In the genomic region with DNA sequence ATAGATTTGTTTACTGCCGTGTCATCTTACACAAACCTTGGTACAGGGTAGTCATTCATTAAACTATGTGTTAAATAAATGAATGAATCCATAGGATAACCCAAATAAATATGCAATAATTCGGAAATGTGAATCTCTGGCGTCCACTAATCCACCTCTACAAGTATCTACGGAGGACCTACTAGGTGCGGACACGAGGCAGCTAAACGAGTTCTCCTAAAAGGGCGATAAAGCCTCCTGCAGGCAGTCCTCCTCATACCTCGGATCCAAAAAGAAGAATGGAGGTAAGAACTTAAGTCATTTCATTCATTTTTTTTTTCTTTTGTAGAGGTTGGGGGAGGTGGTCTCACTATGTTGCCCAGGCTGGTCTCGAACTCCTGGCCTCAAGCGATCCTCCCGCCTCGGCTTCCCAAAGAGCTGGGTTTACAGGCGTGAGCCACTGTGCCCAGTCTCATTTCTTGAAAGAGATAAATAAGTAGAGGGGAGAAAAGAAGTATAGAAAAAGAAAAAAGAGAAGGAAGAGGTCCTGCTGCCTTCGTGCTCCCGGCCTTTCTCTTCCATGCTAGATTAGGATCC, we compare ENCODE assay signal across 8 cellular contexts. TPM values are rescaled to one million over a fixed set of nuclear protein-coding genes. Genes with fewer than 3 reads are reported as not detected.
DNase-seq lines count a peak whose midpoint lies in the region; FAIRE-seq and TF ChIP-seq lines count a peak whose summit lies in the region.

No MANE protein-coding gene starts in this region.

- H3K9me3 ChIP-seq in keratinocyte (ENCODE audit: control insufficient read depth, low read depth, low read length) (no peaks in the 10 kb centered on the region), thyroid gland (no peaks in the 10 kb centered on the region)

- TF ChIP-seq CTCF in keratinocyte (optimal IDR thresholded peaks at IDR 0.05 in 1 of 3, IDR thresholded peaks at IDR 0.05 in 1 of 3, conservative IDR thresholded peaks at IDR 0.05 in 1 of 3; ENCODE audit: extremely low read depth in 1 of 3, insufficient read depth in 2 of 3, low read length in 3 of 3) (no peak), thyroid gland (IDR thresholded peaks at IDR 0.05) (no peak)

- peak overlapping the region; percentile 94 for H3K4me3 Mint-ChIP-seq in activated CD4-positive, alpha-beta T cell treated with anti-CD3 and anti-CD28 coated beads, Interleukin-2, amount 10 ng/mL, durations not matched to agents 7 days and 5 days
- H3K4me3 Mint-ChIP-seq in activated naive CD8-positive, alpha-beta T cell, result peak overlapping the region; percentile 99

- no peaks in the 10 kb centered on the region for H3K27me3 Mint-ChIP-seq in activated CD4-positive, alpha-beta T cell treated with anti-CD3 and anti-CD28 coated beads, Interleukin-2, amount 10 ng/mL, durations not matched to agents 7 days and 5 days
- no peaks in the 10 kb centered on the region for H3K27me3 Mint-ChIP-seq in activated naive CD8-positive, alpha-beta T cell

- peaks cover 9% of the 10 kb centered on the region for H4K20me1 ChIP-seq in keratinocyte (ENCODE audit: control insufficient read depth, extremely low read depth, insufficient read depth, low read length)

- POLR2A ChIA-PET in activated CD4-positive, alpha-beta T cell treated with anti-CD3 and anti-CD28 coated beads, Interleukin-2, amount 10 ng/mL, durations not matched to agents 7 days and 5 days (lab: Charles Lee), result no interaction called here

- dilution Hi-C loops in keratinocyte (cut with MboI; ENCODE audit: extremely low pct_ligation_motif_present, low sequenced_read_pairs), result no loop called here

- CTCF ChIA-PET in activated CD4-positive, alpha-beta T cell treated with anti-CD3 and anti-CD28 coated beads, Interleukin-2, amount 10 ng/mL, durations not matched to agents 7 days and 5 days (lab: Charles Lee), result interaction anchor here (1.0 to 1.2 kb wide), 3 partner anchors 15 to 99 kb away, joined by 3 read pairs; no protein-coding TSS in a partner anchor

- peaks cover 36% of the 10 kb centered on the region for H3K36me3 Mint-ChIP-seq in activated CD4-positive, alpha-beta T cell treated with anti-CD3 and anti-CD28 coated beads, Interleukin-2, amount 10 ng/mL, durations not matched to agents 7 days and 5 days (ENCODE audit: low read depth)
- peaks cover 21% of the 10 kb centered on the region for H3K36me3 Mint-ChIP-seq in activated naive CD8-positive, alpha-beta T cell

- H3K27me3 ChIP-seq in keratinocyte (ENCODE audit: control insufficient read depth, extremely low read depth, insufficient read depth, low read length), result no peaks in the 10 kb centered on the region
- no peaks in the 10 kb centered on the region for H3K27me3 ChIP-seq in thyroid gland

- H3K79me2 ChIP-seq in keratinocyte (ENCODE audit: control insufficient read depth, insufficient read depth, low read length), result peaks cover 42% of the 10 kb centered on the region

- peak overlapping the region; percentile 99 for H3K9ac ChIP-seq in keratinocyte (ENCODE audit: control insufficient read depth, extremely low read depth, insufficient read depth, low read length)

- H3K27ac ChIP-seq in keratinocyte (ENCODE audit: control insufficient read depth, insufficient read depth, low read length) (peak overlapping the region; percentile 99), thyroid gland (peak overlapping the region; percentile 74 to 96 (median 91))

- peak overlapping the region; percentile 96 for H3K27ac Mint-ChIP-seq in activated CD4-positive, alpha-beta T cell treated with anti-CD3 and anti-CD28 coated beads, Interleukin-2, amount 10 ng/mL, durations not matched to agents 7 days and 5 days
- H3K27ac Mint-ChIP-seq in activated naive CD8-positive, alpha-beta T cell, result peak overlapping the region; percentile 100

- intact Hi-C loops in thyroid gland (cut with DNase I), result no loop called here

- peaks cover 22% of the 10 kb centered on the region for H3K4me1 ChIP-seq in keratinocyte (ENCODE audit: control insufficient read depth, extremely low read depth, insufficient read depth, low read length)
- peaks cover 6 to 27% of the 10 kb centered on the region in 2 donors for H3K4me1 ChIP-seq in thyroid gland

- H3K4me3 ChIP-seq in keratinocyte (ENCODE audit: control insufficient read depth in 2 of 3, extremely low read depth in 1 of 3, insufficient read depth in 2 of 3, low read depth in 1 of 3, low read length in 3 of 3), result peak overlapping the region; percentile 54 to 100 (median 68)
- peak overlapping the region; percentile 19 to 63 (median 19) for H3K4me3 ChIP-seq in thyroid gland (replicated peaks in 1 of 3)

- peaks cover 20 to 36% of the 10 kb centered on the region in 2 experiments for H3K36me3 ChIP-seq in keratinocyte (ENCODE audit: control insufficient read depth in 2 of 2, extremely low read depth in 1 of 2, insufficient read depth in 2 of 2, low read length in 2 of 2)
- H3K36me3 ChIP-seq in thyroid gland, result peaks cover 31 to 32% of the 10 kb centered on the region in 2 donors

- peak overlapping the region; percentile 45 for H2AFZ ChIP-seq in keratinocyte (ENCODE audit: control insufficient read depth, low read length)

- H3K4me1 Mint-ChIP-seq in activated CD4-positive, alpha-beta T cell treated with anti-CD3 and anti-CD28 coated beads, Interleukin-2, amount 10 ng/mL, durations not matched to agents 7 days and 5 days, result peaks cover 44% of the 10 kb centered on the region
- H3K4me1 Mint-ChIP-seq in activated naive CD8-positive, alpha-beta T cell (ENCODE audit: low read depth), result peaks cover 32% of the 10 kb centered on the region

- no peak for FAIRE-seq in keratinocyte (lab: Jason Lieb, UNC)

- WGBS in thyroid gland, 2 donors, result 18% methylated on average over 16 of the region's 16 CpGs

- DNase-seq in activated CD4-positive, alpha-beta T cell treated with anti-CD3 and anti-CD28 coated beads, Interleukin-2, amount 10 ng/mL, durations not matched to agents 7 days and 5 days, result no peak
- no peak for DNase-seq in activated CD4-positive, alpha-beta T cell treated with anti-CD3 and anti-CD28 coated beads, Interleukin-2, amount 50 U/mL, for 4 hours
- DNase-seq in keratinocyte (ENCODE audit: low read depth, low spot score) (no peak), thyroid gland (peak in 1 of 2 donors; percentile 9), OCI-M2 (lab: John Stamatoyannopoulos, UW; ENCODE audit: unreplicated experiment) (no peak)
- DNase-seq in stimulated activated CD4-positive, alpha-beta T cell treated with anti-CD3 and anti-CD28 coated beads, Interleukin-4, amount 100 ng/mL, for 4 hours, result no peak
- no peak for DNase-seq in activated CD4-positive, alpha-beta T cell treated with anti-CD3 and anti-CD28 coated beads, Interleukin-2, amount 50 U/mL, for 48 hours

- H3K9me3 Mint-ChIP-seq in activated CD4-positive, alpha-beta T cell treated with anti-CD3 and anti-CD28 coated beads, Interleukin-2, amount 10 ng/mL, durations not matched to agents 7 days and 5 days, result no peaks in the 10 kb centered on the region
- no peaks in the 10 kb centered on the region for H3K9me3 Mint-ChIP-seq in activated naive CD8-positive, alpha-beta T cell (ENCODE audit: low read depth)

- TF ChIP-seq POLR2A in thyroid gland (IDR thresholded peaks at IDR 0.05), result no peak

- H3K4me2 ChIP-seq in keratinocyte (ENCODE audit: control insufficient read depth, extremely low read depth, insufficient read depth, low read depth, low read length), result peak overlapping the region; percentile 96

- no peaks in the 10 kb centered on the region for H3K9me1 ChIP-seq in keratinocyte (ENCODE audit: control insufficient read depth, extremely low read depth, insufficient read depth, low read length)

RNA-seq across cellular contexts. Expression of gene RPL35A, which starts 0.7 kb away (rescaled TPM):
- total RNA-seq in activated CD4-positive, alpha-beta T cell treated with anti-CD3 and anti-CD28 coated beads, Interleukin-2, amount 10 ng/mL, durations not matched to agents 7 days and 5 days, result 100 to 1,000 TPM; 926 to 993 TPM
- 880 to 1,184 TPM (median 885 TPM) in 3 replicates for polyA plus RNA-seq in keratinocyte
- 705 TPM for polyA plus RNA-seq in keratinocyte (2011; ENCODE audit: low read depth)
- 1,211 and 1,546 TPM in 2 replicates for polyA plus RNA-seq in keratinocyte (2011; cell fraction: cytosol; rRNA removed)
- 299 and 363 TPM in 2 replicates for polyA plus RNA-seq in keratinocyte (2011; cell fraction: nucleus; rRNA removed)
- polyA plus RNA-seq in keratinocyte (2012; ENCODE audit: low replicate concordance), result 1,739 and 2,356 TPM in 2 replicates
- 17.2 to 245 TPM (median 157 TPM) in 3 replicates for polyA minus RNA-seq in keratinocyte
- polyA minus RNA-seq in keratinocyte (2011; cell fraction: cytosol; rRNA and poly(A)+ RNA removed), result 206 TPM
- polyA minus RNA-seq in keratinocyte (2011; cell fraction: nucleus; rRNA and poly(A)+ RNA removed), result 40.3 and 58.0 TPM in 2 replicates
- total RNA-seq in thyroid gland, result 1,000 to 10,000 TPM in 1 of 4 donors, 100 to 1,000 TPM in 3; 514 to 2,067 (median 704) TPM

RNA-seq across cellular contexts. Expression of gene LMLN, which starts 10.7 kb away (rescaled TPM):
- total RNA-seq in activated CD4-positive, alpha-beta T cell treated with anti-CD3 and anti-CD28 coated beads, Interleukin-2, amount 10 ng/mL, durations not matched to agents 7 days and 5 days, result 1 to 10 TPM; 2.7 to 3.1 TPM
- 5.0 to 5.5 TPM (median 5.2 TPM) in 3 replicates for polyA plus RNA-seq in keratinocyte
- 3.5 TPM for polyA plus RNA-seq in keratinocyte (2011; ENCODE audit: low read depth)
- polyA plus RNA-seq in keratinocyte (2011; cell fraction: cytosol; rRNA removed), result 1.8 and 2.7 TPM in 2 replicates
- 12.1 and 13.1 TPM in 2 replicates for polyA plus RNA-seq in keratinocyte (2011; cell fraction: nucleus; rRNA removed)
- 2.1 and 3.7 TPM in 2 replicates for polyA plus RNA-seq in keratinocyte (2012; ENCODE audit: low replicate concordance)
- 7.2 to 18.9 TPM (median 7.3 TPM) in 3 replicates for polyA minus RNA-seq in keratinocyte
- polyA minus RNA-seq in keratinocyte (2011; cell fraction: cytosol; rRNA and poly(A)+ RNA removed), result 4.6 TPM
- 12.2 and 17.6 TPM in 2 replicates for polyA minus RNA-seq in keratinocyte (2011; cell fraction: nucleus; rRNA and poly(A)+ RNA removed)
- 10 to 100 TPM in 3 of 4 donors, 1 to 10 TPM in 1; 9.8 to 12.5 (median 10.9) TPM for total RNA-seq in thyroid gland
